8 cellular contexts compared by ENCODE assay signal in genomic region chr20:61120595-61121515, GRCh38.
DNase-seq lines count a peak whose midpoint lies in the region; ATAC-seq lines count a peak whose summit lies in the region.

No MANE protein-coding gene starts in this region.

- ATAC-seq in HG02840 (IDR thresholded peaks at IDR 0.05; ENCODE audit: low FRiP score, unreplicated experiment): no peak
- ATAC-seq in HG03135 (IDR thresholded peaks at IDR 0.05; ENCODE audit: unreplicated experiment): no peak

- DNase-seq in CMK (ENCODE audit: low read depth) (peak; percentile 25), Kasumi-1 (lab: John Stamatoyannopoulos, UW) (peak; percentile 44 to 49), RPMI8226 (peak; percentile 73), brain pericyte (ENCODE audit: low read depth, low spot score) (peak; percentile 24), left kidney (ENCODE audit: low read depth, low spot score) (peak; percentile 82)
- peak; percentile 2 to 17 for DNase-seq in stimulated activated CD8-positive, alpha-beta memory T cell treated with anti-CD3 and anti-CD28 coated beads, Interleukin-15, amount 100 ng/mL, for 48 hours (ENCODE audit: low read depth in 2 of 2)

Comparison
In these comparisons a context has a peak if more than half of its experiments do, and no peak if none do; other contexts are left out.
1. DNase-seq: peak in every context shown above with its lines; median percentile 82 in left kidney; 73 in RPMI8226; 46 in Kasumi-1; 25 in CMK; 24 in brain pericyte; 10 in stimulated activated CD8-positive, alpha-beta memory T cell treated with anti-CD3 and anti-CD28 coated beads, Interleukin-15, amount 100 ng/mL, for 48 hours.